Comparison of ENCODE assay signal across 2 cellular contexts in the genomic region with DNA sequence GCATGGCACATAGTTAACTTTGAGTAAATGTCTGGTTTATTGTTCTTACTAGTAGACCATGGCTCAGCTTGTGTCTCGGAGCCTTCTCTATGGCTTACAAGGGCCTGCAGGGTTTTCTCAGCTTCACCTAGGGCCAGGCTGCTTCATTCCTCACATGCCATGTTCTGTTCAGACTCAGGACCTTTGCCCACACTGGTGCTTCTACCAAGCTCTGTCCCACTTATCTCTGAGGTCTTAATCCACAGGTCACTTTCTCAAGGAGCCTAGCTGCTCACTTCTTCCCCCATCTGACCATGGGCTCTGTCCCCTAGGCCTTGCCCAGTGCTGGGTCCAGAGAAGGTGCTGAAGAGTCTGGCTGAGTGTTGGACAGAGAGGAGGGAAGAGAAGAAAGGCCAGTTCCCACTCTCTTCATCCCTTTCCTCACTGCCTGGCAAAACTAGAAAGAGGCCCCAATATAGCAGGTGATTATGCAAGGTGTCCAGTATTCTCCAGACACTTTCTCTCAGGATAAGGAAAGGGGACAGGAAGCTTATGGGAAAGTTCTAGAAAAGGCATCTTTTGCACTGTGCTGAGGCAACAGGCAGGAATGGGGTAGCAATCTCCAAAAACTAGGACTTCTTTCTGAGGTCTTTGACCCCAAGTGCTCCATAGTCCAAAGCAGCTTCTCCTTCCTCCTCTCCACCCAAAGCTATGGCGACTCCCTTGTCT.
A peak's percentile ranks its signal among the peaks of the same experiment; 100 is the strongest.
TF ChIP-seq lines count a peak whose summit lies in the region.

No MANE protein-coding gene starts in this region.

TF ChIP-seq in A549, 52 proteins besides CTCF, POLR2A, EP300 and RAD21:
- TF ChIP-seq CHD2 (IDR thresholded peaks at IDR 0.05; ENCODE audit: low read length, partially characterized antibody) (no peak), RARB (CRISPR knock-in tag; IDR thresholded peaks at IDR 0.05) (no peak), POLR2AphosphoS2 (conservative IDR thresholded peaks at IDR 0.05; ENCODE audit: low read length) (0 out of 2 replicates have a peak, but pooled peaks have one; percentile 37), HOXA7 (CRISPR knock-in tag; IDR thresholded peaks at IDR 0.05) (no peak), SREBF2 (IDR thresholded peaks at IDR 0.05) (no peak)

TF ChIP-seq in HCT116, 20 proteins besides CTCF, POLR2A, EP300 and RAD21 (continued from another document):
- TF ChIP-seq, protein P1, sequence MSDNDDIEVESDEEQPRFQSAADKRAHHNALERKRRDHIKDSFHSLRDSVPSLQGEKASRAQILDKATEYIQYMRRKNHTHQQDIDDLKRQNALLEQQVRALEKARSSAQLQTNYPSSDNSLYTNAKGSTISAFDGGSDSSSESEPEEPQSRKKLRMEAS (IDR thresholded peaks at IDR 0.05), result no peak
- no peak for TF ChIP-seq SRF (IDR thresholded peaks at IDR 0.05; ENCODE audit: low read depth)
- no peak for TF ChIP-seq TCF7L2 (IDR thresholded peaks at IDR 0.05; ENCODE audit: borderline replicate concordance, extremely low read depth, insufficient read depth, insufficient read length)
- TF ChIP-seq ZFX (IDR thresholded peaks at IDR 0.05), result no peak
- no peak for TF ChIP-seq CBX3 (IDR thresholded peaks at IDR 0.05; ENCODE audit: low read depth)
